Comparison of ENCODE assay signal across 25 cellular contexts in the genomic region with DNA sequence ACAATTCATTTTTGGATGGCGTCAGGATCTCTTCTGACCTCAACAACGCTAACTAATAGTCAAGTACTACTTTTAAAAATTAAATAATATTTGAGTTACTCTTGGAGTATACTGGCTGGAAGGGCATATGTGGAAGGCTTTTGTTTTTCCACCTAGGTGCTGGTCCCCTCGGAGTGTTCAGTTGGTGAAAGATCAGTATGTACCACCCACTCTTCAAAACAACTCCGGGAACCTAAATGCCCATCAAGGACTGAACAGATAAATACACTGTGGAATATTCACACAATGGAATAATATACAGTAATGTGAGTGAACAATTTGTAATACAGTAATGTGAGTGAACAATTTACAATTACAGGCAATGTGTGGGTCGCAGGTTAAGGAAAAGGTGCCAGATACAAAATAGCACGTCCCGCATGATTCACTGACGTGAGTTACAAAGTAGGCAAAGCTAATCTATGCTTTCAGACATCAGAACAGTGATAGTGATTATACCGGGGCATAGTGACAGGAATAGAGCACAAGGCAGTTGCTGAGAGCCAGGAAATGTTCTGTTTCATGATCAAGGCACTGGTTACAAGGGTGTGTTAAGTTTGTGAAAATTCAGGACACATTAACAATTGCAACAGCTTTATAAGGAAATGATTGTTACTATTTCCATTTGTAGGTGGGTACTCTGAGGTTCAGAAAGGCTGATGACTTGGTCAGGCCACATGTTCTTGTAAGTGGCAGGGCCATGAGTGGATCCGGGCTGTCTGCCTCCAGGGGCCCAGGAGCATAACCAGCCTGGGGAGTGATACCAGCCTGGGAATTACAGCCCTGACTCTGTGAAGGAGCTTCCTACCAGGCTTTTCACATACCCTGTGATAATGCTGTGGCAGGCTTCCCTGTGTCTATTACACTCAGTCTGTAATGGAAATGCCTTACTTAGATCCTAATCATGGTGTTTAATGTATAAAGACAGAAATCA. TPM values are rescaled to one million over a fixed set of nuclear protein-coding genes. Genes with fewer than 3 reads are reported as not detected.
DNase-seq lines count a peak whose midpoint lies in the region; ATAC-seq and TF ChIP-seq lines count a peak whose summit lies in the region.
"Had no signal": no experiment of that assay in that cellular context is flagged by ENCODE, and none has a peak within 500 bp of the region (broad histone marks: within the 10 kb centered on the region; RNA-seq: fewer than 3 reads in every experiment).

No MANE protein-coding gene starts in this region.

- H3K36me3 ChIP-seq in heart right ventricle (no peaks in the 10 kb centered on the region), left lung (no peaks in the 10 kb centered on the region), ovary (no peaks in the 10 kb centered on the region)
- H3K36me3 ChIP-seq: MG63, SJSA1 had no signal

- no peak for DNase-seq in Right ventricle myocardium inferior (ENCODE audit: missing footprints)
- DNase-seq in cardiac septum (ENCODE audit: low spot score): no peak
- peak; percentile 14 to 37 for DNase-seq in heart right ventricle
- no peak for DNase-seq in left lung
- no peak for DNase-seq in posterior cingulate gyrus
- no peak for DNase-seq in ovary
- DNase-seq in NCI-H524 treated with DMSO at 0.1 percent for 48 hours (lab: John Stamatoyannopoulos, UW): no peak
- DNase-seq: AML-193; C1 segment of cervical spinal cord; Caco-2; CD8-positive, alpha-beta T cell; IMR-90; KG1; MG63; NCI-H1105 treated with DMSO at 0.1 percent for 48 hours; NCI-H146; NCI-H1930; NCI-H2107; NCI-H446; NCI-H526; NCI-H82; NK-92 treated with Interleukin-12 subunit alpha and Interleukin-12 subunit beta, amount 100 ng/mL, for 24 hours; PC-3 had no signal

- ATAC-seq in Right ventricle myocardium inferior: peak; percentile 79
- ATAC-seq in heart right ventricle: peak in 7 of 8 donors; percentile 58 to 95 (median 91)
- ATAC-seq in left lung: peak; percentile 41
- ATAC-seq: CD8-positive, alpha-beta T cell; HCT116; PC-3 had no signal

- TF ChIP-seq CTCF in heart right ventricle (IDR thresholded peaks at IDR 0.05) (no peak), left lung (IDR thresholded peaks at IDR 0.05) (no peak), ovary (IDR thresholded peaks at IDR 0.05) (no peak)

- H3K4me1 ChIP-seq in heart right ventricle (peaks cover 0 to 15% (median 6%) of the 10 kb centered on the region in 9 donors), left lung (no peaks in the 10 kb centered on the region), ovary (ENCODE audit: insufficient read depth) (no peaks in the 10 kb centered on the region)
- H3K4me1 ChIP-seq: SJSA1 had no signal

- 58 to 64% methylated on average over 10 of the region's 10 CpGs for WGBS in heart right ventricle, 2 donors
- WGBS in ovary, 3 donors: 84 to 88% (median 87%) methylated on average over 10 of the region's 10 CpGs

- H3K4me3 ChIP-seq in heart right ventricle (no peak overlapping the region), left lung (no peak overlapping the region), ovary (no peak overlapping the region)
- H3K4me3 ChIP-seq: MG63, SJSA1 had no signal

- TF ChIP-seq EP300 in ovary (IDR thresholded peaks at IDR 0.05): no peak

- H3K27me3 ChIP-seq in heart right ventricle: peaks cover 0 to 3% (median 0%) of the 10 kb centered on the region in 7 donors
- H3K27me3 ChIP-seq in left lung: no peaks in the 10 kb centered on the region
- H3K27me3 ChIP-seq in ovary: no peaks in the 10 kb centered on the region
- H3K27me3 ChIP-seq: MG63 had no signal

- peak overlapping the region; percentile 18 to 70 (median 56) for H3K27ac ChIP-seq in heart right ventricle
- H3K27ac ChIP-seq in left lung: no peak overlapping the region
- H3K27ac ChIP-seq in ovary: no peak overlapping the region
- H3K27ac ChIP-seq: SJSA1 had no signal

- peaks cover 0 to 9% (median 0%) of the 10 kb centered on the region in 11 donors for H3K9me3 ChIP-seq in heart right ventricle
- no peaks in the 10 kb centered on the region for H3K9me3 ChIP-seq in left lung
- no peaks in the 10 kb centered on the region for H3K9me3 ChIP-seq in ovary
- H3K9me3 ChIP-seq: SJSA1 had no signal

- TF ChIP-seq POLR2A in ovary (IDR thresholded peaks at IDR 0.05): no peak

- intact Hi-C loops in Right ventricle myocardium inferior (cut with DNase I): loop anchor here (5.0 kb wide), 1 partner anchor 103 kb away; no protein-coding TSS in a partner anchor
- intact Hi-C loops in cardiac septum (cut with DNase I): no loop called here
- intact Hi-C loops in heart right ventricle (cut with DNase I): loop anchor here in 1 of 10 donors (2.0 kb wide), 1 partner anchor 60 kb away; the partner anchor contains the start of gene ABCD3
- intact Hi-C loops in left lung (cut with DNase I): no loop called here
- intact Hi-C loops in posterior cingulate gyrus (cut with DNase I): no loop called here
- intact Hi-C loops in ovary (cut with DNase I): no loop called here

RNA-seq across cellular contexts. Expression of gene ABCD3, which starts 59.3 kb away (rescaled TPM):
- total RNA-seq in Right ventricle myocardium inferior (69.0 TPM), cardiac septum (49.4 TPM), heart right ventricle (10 to 100 TPM; 49.0 to 90.0 (median 60.7) TPM), left lung (10 to 100 TPM; 58.7 to 66.1 TPM), ovary (10 to 100 TPM; 16.6 to 32.1 (median 25.7) TPM)
- polyA plus RNA-seq in heart right ventricle (10 to 100 TPM; 22.2 to 25.9 TPM), ovary (10 to 100 TPM; 10.7 to 14.8 TPM)

Comparison
In these comparisons a context has a peak if more than half of its experiments do, and no peak if none do; other contexts are left out.
1. DNase-seq: peak in heart right ventricle (2 of 2); none in Right ventricle myocardium inferior (single experiment), cardiac septum (single experiment), left lung (0 of 2), posterior cingulate gyrus (0 of 10), ovary (0 of 5) and NCI-H524 treated with DMSO at 0.1 percent for 48 hours (single experiment).
2. ATAC-seq: peak in every context shown above with its lines; median percentile 91 in heart right ventricle; 79 in Right ventricle myocardium inferior; 41 in left lung.
3. H3K27ac ChIP-seq: peak in heart right ventricle (10 of 10); none in left lung (0 of 2) and ovary (0 of 2).